Comparison of ENCODE assay signal across 9 cellular contexts in the genomic region with DNA sequence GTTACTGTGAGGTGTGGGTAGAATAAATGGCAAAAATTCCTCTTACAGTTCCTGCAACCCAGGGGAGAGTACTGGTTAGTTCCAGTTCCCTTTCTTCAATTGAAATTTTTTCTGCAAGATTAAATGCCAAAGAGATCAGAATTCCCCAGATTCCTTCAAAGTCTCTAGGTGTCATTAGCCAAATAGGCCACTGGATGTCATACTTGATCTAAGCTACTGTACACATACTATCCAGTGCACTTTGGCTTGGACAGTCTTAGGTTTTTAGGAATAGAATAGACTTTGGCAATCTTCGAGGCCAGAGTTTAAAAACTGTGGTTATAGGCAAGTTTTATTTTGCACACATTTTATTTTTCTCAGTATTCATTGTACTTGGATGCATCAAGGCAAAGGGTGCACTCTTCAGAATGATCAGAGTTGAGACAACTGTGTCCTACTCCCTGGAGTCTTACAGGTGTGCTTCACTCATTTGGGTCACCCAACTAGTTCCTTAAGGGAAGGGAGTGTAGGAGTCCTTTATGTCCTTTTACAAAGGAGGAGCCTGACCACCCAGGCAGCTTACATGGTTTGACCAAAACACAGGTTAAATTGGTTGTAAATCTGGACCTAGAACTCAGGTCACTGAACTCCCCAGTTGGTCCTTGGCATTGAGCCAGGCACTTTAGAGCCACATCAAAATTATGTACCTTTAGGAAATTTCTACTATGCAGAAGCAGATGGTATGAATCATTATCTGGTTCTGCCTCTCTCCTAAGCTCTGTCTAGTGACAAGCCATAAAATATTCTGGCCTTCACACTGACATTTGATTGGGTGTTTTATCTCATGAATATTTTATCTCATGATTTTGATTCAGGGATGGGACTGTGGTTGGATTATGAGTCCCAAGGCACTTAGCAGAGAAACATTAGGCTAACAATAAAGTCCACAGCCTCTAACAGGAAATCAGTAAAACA. TPM values are rescaled to one million over a fixed set of nuclear protein-coding genes. Genes with fewer than 3 reads are reported as not detected.
A peak's percentile ranks its signal among the peaks of the same experiment; 100 is the strongest.
DNase-seq lines count a peak whose midpoint lies in the region; ATAC-seq and TF ChIP-seq lines count a peak whose summit lies in the region.
"Had no signal": no experiment of that assay in that cellular context is flagged by ENCODE, and none has a peak within 500 bp of the region (broad histone marks: within the 10 kb centered on the region; RNA-seq: fewer than 3 reads in every experiment).

No MANE protein-coding gene starts in this region.

- H3K27me3 ChIP-seq in KMS-11 (ENCODE audit: insufficient read depth, low read depth) (no peaks in the 10 kb centered on the region), neural progenitor cell (no peaks in the 10 kb centered on the region), esophagus squamous epithelium (no peaks in the 10 kb centered on the region)

- H3K27ac ChIP-seq in KMS-11 (no peak overlapping the region), neural progenitor cell (no peak overlapping the region), esophagus squamous epithelium (no peak overlapping the region)

- no peak overlapping the region for H3K4me3 ChIP-seq in KMS-11 (IDR thresholded peaks at IDR 0.05; ENCODE audit: insufficient read depth, low read depth, low read length)
- H3K4me3 ChIP-seq in neural progenitor cell, result no peak overlapping the region
- H3K4me3 ChIP-seq in esophagus squamous epithelium, result no peak overlapping the region

- DNase-seq in GM04503 (ENCODE audit: low read depth), result peak; percentile 21
- peak; percentile 7 for DNase-seq in cerebellum (ENCODE audit: low spot score)
- peak; percentile 59 for DNase-seq in neural progenitor cell (ENCODE audit: low spot score)
- DNase-seq in GM20000 (ENCODE audit: low spot score), result no peak
- DNase-seq in NOMO-1 treated with DMSO at 0.1 percent for 48 hours (lab: John Stamatoyannopoulos, UW; ENCODE audit: unreplicated experiment), result no peak
- DNase-seq in esophagus squamous epithelium (lab: John Stamatoyannopoulos, UW), result no peak

- H3K9me3 ChIP-seq in neural progenitor cell (ENCODE audit: low read depth) (no peaks in the 10 kb centered on the region), esophagus squamous epithelium (no peaks in the 10 kb centered on the region)

- no peaks in the 10 kb centered on the region for H3K4me1 ChIP-seq in KMS-11 (ENCODE audit: low read depth, poor library complexity, severe bottlenecking)
- peaks cover 4% of the 10 kb centered on the region for H3K4me1 ChIP-seq in neural progenitor cell
- H3K4me1 ChIP-seq in esophagus squamous epithelium, result no peaks in the 10 kb centered on the region

- H4K20me1 ChIP-seq in KMS-11 (ENCODE audit: insufficient read depth) (no peaks in the 10 kb centered on the region), neural progenitor cell (ENCODE audit: low read depth) (no peaks in the 10 kb centered on the region)

- H3K27me3 Mint-ChIP-seq in neural progenitor cell (ENCODE audit: insufficient read depth, low read depth), result no peaks in the 10 kb centered on the region

- H3K36me3 ChIP-seq in KMS-11 (ENCODE audit: insufficient read depth) (no peaks in the 10 kb centered on the region), neural progenitor cell (no peaks in the 10 kb centered on the region), esophagus squamous epithelium (no peaks in the 10 kb centered on the region)

- H3K9ac ChIP-seq in KMS-11 (no peak overlapping the region), neural progenitor cell (no peak overlapping the region)

- no peaks in the 10 kb centered on the region for H3F3A ChIP-seq in neural progenitor cell (ENCODE audit: low read depth)

- no peak overlapping the region for H3K4me2 ChIP-seq in KMS-11
- H3K4me2 ChIP-seq in neural progenitor cell, result no peak overlapping the region

- no peak overlapping the region for H2AFZ ChIP-seq in KMS-11 (ENCODE audit: low read depth)
- peak overlapping the region; percentile 68 for H2AFZ ChIP-seq in neural progenitor cell (replicated peaks)

- ATAC-seq in HG03135 (IDR thresholded peaks at IDR 0.05; ENCODE audit: unreplicated experiment), result no peak

- H3K27ac Mint-ChIP-seq in neural progenitor cell, result no peak overlapping the region
- H3K27ac Mint-ChIP-seq: stimulated activated naive CD8-positive, alpha-beta T cell treated with anti-CD3 and anti-CD28 coated beads, Interleukin-15, Interleukin-2, amounts not matched to agents 100 ng/mL and 50 ng/mL, for 24 hours had no signal

- intact Hi-C loops in esophagus squamous epithelium (cut with DNase I), result no loop called here

- 20 to 24% methylated on average over 1 of the region's 1 CpG for WGBS in esophagus squamous epithelium, 2 donors

- H3K4me3 Mint-ChIP-seq in neural progenitor cell, result no peak overlapping the region
- H3K4me3 Mint-ChIP-seq: stimulated activated naive CD8-positive, alpha-beta T cell treated with anti-CD3 and anti-CD28 coated beads, Interleukin-15, Interleukin-2, amounts not matched to agents 100 ng/mL and 50 ng/mL, for 24 hours had no signal

- H3K4me1 Mint-ChIP-seq in neural progenitor cell, result no peaks in the 10 kb centered on the region

- H3K79me2 ChIP-seq in KMS-11 (ENCODE audit: insufficient read depth, low read depth), result no peaks in the 10 kb centered on the region
- no peaks in the 10 kb centered on the region for H3K79me2 ChIP-seq in neural progenitor cell (ENCODE audit: low read depth)

- TF ChIP-seq CTCF in KMS-11 (conservative IDR thresholded peaks at IDR 0.05; ENCODE audit: low read depth, low read length), result peak; percentile 48
- TF ChIP-seq CTCF in neural progenitor cell (IDR thresholded peaks at IDR 0.05), result peak; percentile 57
- no peak for TF ChIP-seq CTCF in GM20000 (IDR thresholded peaks at IDR 0.05; ENCODE audit: extremely low read depth, missing control alignments)
- peak in 3 of 6 experiments; percentile 12 to 37 (median 14) for TF ChIP-seq CTCF in esophagus squamous epithelium (IDR thresholded peaks at IDR 0.05)

- TF ChIP-seq POLR2A in esophagus squamous epithelium (IDR thresholded peaks at IDR 0.05), result no peak

- H3K36me3 Mint-ChIP-seq in neural progenitor cell, result no peaks in the 10 kb centered on the region

- H3K9me3 Mint-ChIP-seq in neural progenitor cell, result peaks cover 6% of the 10 kb centered on the region

RNA-seq across cellular contexts. Expression of a gene that starts 49.5 kb away (rescaled TPM):
- 9.1 TPM for total RNA-seq in cerebellum
- 12.2 and 18.8 TPM in 2 replicates for total RNA-seq in neural progenitor cell (ENCODE audit: low replicate concordance)
- 1 to 10 TPM; 1.0 to 2.5 (median 2.1) TPM for total RNA-seq in esophagus squamous epithelium

Comparison
In these comparisons a context has a peak if more than half of its experiments do, and no peak if none do; other contexts are left out.
1. DNase-seq: peak in GM04503 (single experiment), cerebellum (single experiment) and neural progenitor cell (single experiment); none in GM20000 (single experiment), NOMO-1 treated with DMSO at 0.1 percent for 48 hours (single experiment) and esophagus squamous epithelium (single experiment).